ENCODE assay signal across 16 cellular contexts in genomic region chr3:38140326-38141172, GRCh38. TPM values are rescaled to one million over a fixed set of nuclear protein-coding genes. Genes with fewer than 3 reads are reported as not detected.
DNase-seq lines count a peak whose midpoint lies in the region; ATAC-seq, FAIRE-seq and TF ChIP-seq lines count a peak whose summit lies in the region.
"Had no signal": no experiment of that assay in that cellular context is flagged by ENCODE, and none has a peak within 500 bp of the region (broad histone marks: within the 10 kb centered on the region; RNA-seq: fewer than 3 reads in every experiment).

No MANE protein-coding gene starts in this region.

- WGBS in HepG2 (ENCODE audit: low lambda C conversion rate): 99% methylated on average over 9 of the region's 13 CpGs
- 95 to 97% (median 96%) methylated on average over 11 to 13 of the region's 13 CpGs for WGBS in stomach, 5 donors
- 97% methylated on average over 12 of the region's 13 CpGs; no CpG with 5 or more reads in 1 of the 2 donors for WGBS in transverse colon (ENCODE audit: low coverage in 1 of 2), 2 donors

- no peaks in the 10 kb centered on the region; a peak in 1 of 5 replicates for H3K27me3 ChIP-seq in HepG2 (ENCODE audit: control insufficient read depth in 1 of 2, insufficient read depth in 2 of 2, low read length in 2 of 2)
- no peaks in the 10 kb centered on the region for H3K27me3 ChIP-seq in stomach
- no peaks in the 10 kb centered on the region for H3K27me3 ChIP-seq in transverse colon
- H3K27me3 ChIP-seq: gastroesophageal sphincter had no signal

- H3K4me3 Mint-ChIP-seq in activated CD8-positive, alpha-beta T cell treated with anti-CD3 and anti-CD28 coated beads, Interleukin-2, amount 10 ng/mL, durations not matched to agents 7 days and 5 days: peak overlapping the region; percentile 86

- peak; percentile 55 for DNase-seq in activated effector memory CD4-positive, alpha-beta T cell treated with anti-CD3 and anti-CD28 coated beads, Interleukin-2, amount 50 U/mL, for 16 hours
- no peak for DNase-seq in activated effector memory CD4-positive, alpha-beta T cell treated with Interleukin-2 at 50 U/mL for 16 hours
- no peak for DNase-seq in activated CD8-positive, alpha-beta T cell treated with anti-CD3 and anti-CD28 coated beads, Interleukin-2, amount 10 ng/mL, durations not matched to agents 7 days and 5 days
- no peak for DNase-seq in HepG2 (ENCODE audit: low spot score)
- peak; percentile 21 for DNase-seq in stomach
- DNase-seq in transverse colon: no peak
- DNase-seq in iPS-NIHi11 (ENCODE audit: low spot score): no peak
- no peak for DNase-seq in NCI-H748 (lab: John Stamatoyannopoulos, UW; ENCODE audit: unreplicated experiment)
- DNase-seq: GF-D8; GOT3; left ventricle myocardium superior; NCI-H2171; RPMI8226; stimulated activated CD4-positive, alpha-beta T cell treated with anti-CD3 and anti-CD28 coated beads, Interleukin-2, amount 100 ng/mL, for 48 hours had no signal

- no peak overlapping the region for H2AFZ ChIP-seq in HepG2 (ENCODE audit: low read length)

- in situ Hi-C loops in HepG2 (cut with HindIII; ENCODE audit: extremely low pct_ligation_motif_present, low pct_unique_long_range_greater_than_20kb) (loop anchor here (25.0 kb wide), 1 partner anchor 322 kb away; the partner anchor contains the start of gene ACVR2B), transverse colon (cut with MboI; ENCODE audit: low pct_ligation_motif_present in 1 of 4, low pct_unique_long_range_greater_than_20kb in 1 of 4, low sequenced_read_pairs in 3 of 4) (loop anchor here in 2 of 4 donors (25.0 kb wide), 2 partner anchors 322 to 347 kb away; partner anchors contain the start of genes ACVR2B (in 1 of the 2) and EXOG (in 1 of the 2))

- H3K27ac ChIP-seq in HepG2 (ENCODE audit: extremely low read length, insufficient read depth, low read length): no peak overlapping the region
- H3K27ac ChIP-seq in stomach: no peak overlapping the region
- no peak overlapping the region for H3K27ac ChIP-seq in transverse colon
- H3K27ac ChIP-seq: gastroesophageal sphincter had no signal

- H3K36me3 ChIP-seq in HepG2 (replicated peaks in 1 of 2; ENCODE audit: control insufficient read depth in 1 of 2, insufficient read depth in 2 of 2, low read length in 2 of 2): peaks cover 2 to 18% of the 10 kb centered on the region in 2 experiments; a peak in 3 of 5 replicates
- H3K36me3 ChIP-seq in stomach: peaks cover 15 to 25% (median 23%) of the 10 kb centered on the region in 4 donors
- H3K36me3 ChIP-seq in transverse colon: peaks cover 0 to 9% (median 3%) of the 10 kb centered on the region in 4 donors

- peaks cover 44% of the 10 kb centered on the region for H3K4me1 Mint-ChIP-seq in activated CD8-positive, alpha-beta T cell treated with anti-CD3 and anti-CD28 coated beads, Interleukin-2, amount 10 ng/mL, durations not matched to agents 7 days and 5 days (ENCODE audit: low read depth)

- TF ChIP-seq RAD21 in HepG2 (CRISPR knock-in tag; IDR thresholded peaks at IDR 0.05): no peak

- BruUV-seq in HepG2 (replicated peaks; lab: Mats Ljungman, UMichigan): no TSS peak

- H3K9me3 ChIP-seq in HepG2 (ENCODE audit: low read length) (no peaks in the 10 kb centered on the region), stomach (no peaks in the 10 kb centered on the region), transverse colon (no peaks in the 10 kb centered on the region)
- H3K9me3 ChIP-seq: gastroesophageal sphincter had no signal

- peaks cover 37% of the 10 kb centered on the region for H3K79me2 ChIP-seq in HepG2 (ENCODE audit: insufficient read depth, low read length)

- no peaks in the 10 kb centered on the region for H4K20me1 ChIP-seq in HepG2 (ENCODE audit: insufficient read depth, low read length)

- no peak for FAIRE-seq in HepG2 (lab: Jason Lieb, UNC)

- H3K4me3 ChIP-seq in HepG2 (replicated peaks in 1 of 3; ENCODE audit: insufficient read depth in 1 of 3, low read depth in 2 of 3, low read length in 3 of 3) (no peak overlapping the region), stomach (peak overlapping the region in 2 of 4 donors; percentile 77 to 99), transverse colon (no peak overlapping the region)

- TF ChIP-seq CTCF in HepG2 (CRISPR knock-in tag; IDR thresholded peaks at IDR 0.05) (peak; percentile 22; the same call in 1 of the 2 replicates), stomach (IDR thresholded peaks at IDR 0.05) (no peak), transverse colon (IDR thresholded peaks at IDR 0.05) (no peak)

- POLR2A ChIA-PET in activated CD8-positive, alpha-beta T cell treated with anti-CD3 and anti-CD28 coated beads, Interleukin-2, amount 10 ng/mL, durations not matched to agents 7 days and 5 days (lab: Charles Lee): interaction anchor here (1.1 to 7.5 kb wide), 2 partner anchors 14 to 24 kb away, joined by 5 to 153 read pairs; partner anchors contain the start of gene OXSR1
- POLR2A ChIA-PET in HepG2 (lab: Yijun Ruan, JAX): interaction anchor here (5.3 to 7.0 kb wide), 2 partner anchors 21 to 25 kb away, joined by 64 to 179 read pairs; partner anchors contain the start of gene OXSR1

- no peaks in the 10 kb centered on the region for H3K27me3 Mint-ChIP-seq in activated CD8-positive, alpha-beta T cell treated with anti-CD3 and anti-CD28 coated beads, Interleukin-2, amount 10 ng/mL, durations not matched to agents 7 days and 5 days (ENCODE audit: low read depth)
- H3K27me3 Mint-ChIP-seq: progenitor cell of endocrine pancreas had no signal

- no peak overlapping the region for H3K27ac Mint-ChIP-seq in activated CD8-positive, alpha-beta T cell treated with anti-CD3 and anti-CD28 coated beads, Interleukin-2, amount 10 ng/mL, durations not matched to agents 7 days and 5 days
- H3K27ac Mint-ChIP-seq: progenitor cell of endocrine pancreas had no signal

- TF ChIP-seq POLR2A in HepG2 (IDR thresholded peaks at IDR 0.05; ENCODE audit: insufficient read depth in 1 of 2, low read depth in 2 of 2, low read length in 2 of 2): no peak
- TF ChIP-seq POLR2A in stomach (IDR thresholded peaks at IDR 0.05): no peak
- TF ChIP-seq POLR2A in transverse colon (IDR thresholded peaks at IDR 0.05): no peak

- H3K9me3 Mint-ChIP-seq in activated CD8-positive, alpha-beta T cell treated with anti-CD3 and anti-CD28 coated beads, Interleukin-2, amount 10 ng/mL, durations not matched to agents 7 days and 5 days (ENCODE audit: insufficient read depth): no peaks in the 10 kb centered on the region

- 0 out of 2 replicates have a peak overlapping the region, but pooled peaks have one; percentile 85 for H3K9ac ChIP-seq in HepG2 (ENCODE audit: insufficient read depth, low read depth, low read length)

- CTCF ChIA-PET in activated CD8-positive, alpha-beta T cell treated with anti-CD3 and anti-CD28 coated beads, Interleukin-2, amount 10 ng/mL, durations not matched to agents 7 days and 5 days (lab: Charles Lee): interaction anchor here (0.9 to 5.1 kb wide), 3 partner anchors 23 to 340 kb away, joined by 3 to 30 read pairs (median 5); partner anchors contain the start of gene OXSR1
- CTCF ChIA-PET in HepG2 (lab: Yijun Ruan, JAX; ENCODE audit: low intra/inter-chr PET ratio, low total read pairs): no interaction called here

- H3K4me1 ChIP-seq in HepG2 (ENCODE audit: insufficient read depth, low read length): peaks cover 23% of the 10 kb centered on the region
- H3K4me1 ChIP-seq in stomach: peaks cover 23 to 41% (median 33%) of the 10 kb centered on the region in 4 donors
- H3K4me1 ChIP-seq in transverse colon: peaks cover 15 to 29% (median 25%) of the 10 kb centered on the region in 4 donors

- no peak for ATAC-seq in activated CD8-positive, alpha-beta T cell treated with anti-CD3 and anti-CD28 coated beads, Interleukin-2, amount 10 ng/mL, durations not matched to agents 7 days and 5 days
- ATAC-seq in HepG2: no peak
- ATAC-seq: gastroesophageal sphincter, left ventricle myocardium superior had no signal

- intact Hi-C loops in HepG2 (cut with micrococcal nuclease; ENCODE audit: unreplicated experiment): no loop called here
- intact Hi-C loops in stomach (cut with DNase I; ENCODE audit: low total_unique reads): loop anchor here (10.0 kb wide), 1 partner anchor 106 kb away; the partner anchor contains the start of gene DLEC1
- intact Hi-C loops in transverse colon (cut with DNase I; ENCODE audit: low total_unique reads): no loop called here

- peaks cover 40% of the 10 kb centered on the region for H3K36me3 Mint-ChIP-seq in activated CD8-positive, alpha-beta T cell treated with anti-CD3 and anti-CD28 coated beads, Interleukin-2, amount 10 ng/mL, durations not matched to agents 7 days and 5 days (ENCODE audit: low read depth)

- no peak for TF ChIP-seq EP300 in HepG2 (IDR thresholded peaks at IDR 0.05; ENCODE audit: low read depth in 2 of 2, low read length in 2 of 2)
- TF ChIP-seq EP300 in HepG2 (CRISPR knock-in tag; IDR thresholded peaks at IDR 0.05; ENCODE audit: borderline replicate concordance): no peak
- no peak for TF ChIP-seq EP300 in stomach (IDR thresholded peaks at IDR 0.05)
- no peak for TF ChIP-seq EP300 in transverse colon (IDR thresholded peaks at IDR 0.05; ENCODE audit: low read depth)

- peak overlapping the region; percentile 98 for H3K4me2 ChIP-seq in HepG2 (ENCODE audit: low read depth, low read length)

RNA-seq across cellular contexts. Expression of gene MYD88, which starts 2.1 kb away (rescaled TPM):
- total RNA-seq in activated CD8-positive, alpha-beta T cell treated with anti-CD3 and anti-CD28 coated beads, Interleukin-2, amount 10 ng/mL, durations not matched to agents 7 days and 5 days: 10 to 100 TPM; 72.5 to 78.6 TPM
- 7.6 and 14.5 TPM in 2 replicates for total RNA-seq in HepG2 (2016; rRNA removed; fragmentation: Illumina TruSeq; extraction: Trizol)
- total RNA-seq in HepG2 (2016; cell fraction: cytosol; rRNA removed; fragmentation: Illumina TruSeq; extraction: Trizol; ENCODE audit: low read depth): 2.5 and 3.5 TPM in 2 replicates
- 7.2 and 14.6 TPM in 2 replicates for total RNA-seq in HepG2 (2016; cell fraction: insoluble cytoplasmic fraction; rRNA removed; fragmentation: Illumina TruSeq; extraction: Trizol)
- 6.0 and 6.5 TPM in 2 replicates for total RNA-seq in HepG2 (2016; cell fraction: membrane; rRNA removed; fragmentation: Illumina TruSeq; extraction: Trizol)
- 9.8 and 11.0 TPM in 2 replicates for total RNA-seq in HepG2 (2016; cell fraction: nucleus; rRNA removed; fragmentation: Illumina TruSeq; extraction: Trizol)
- polyA plus RNA-seq in HepG2 (2011; rRNA removed): 32.7 and 36.6 TPM in 2 replicates
- 31.0 and 32.2 TPM in 2 replicates for polyA plus RNA-seq in HepG2 (2011; cell fraction: cytosol; rRNA removed)
- 53.7 and 60.9 TPM in 2 replicates for polyA plus RNA-seq in HepG2 (2011; cell fraction: nucleus; rRNA removed)
- 19.9 and 22.6 TPM in 2 replicates for polyA plus RNA-seq in HepG2 (2012)
- polyA plus RNA-seq in HepG2 (2016; cell fraction: cytosol; fragmentation: Illumina TruSeq; extraction: Trizol; ENCODE audit: low read depth): 2.8 and 2.9 TPM in 2 replicates
- 51.1 and 57.2 TPM in 2 replicates for polyA plus RNA-seq in HepG2 (2016; cell fraction: insoluble cytoplasmic fraction; fragmentation: Illumina TruSeq; extraction: Trizol; ENCODE audit: low read depth)
- 9.0 and 9.6 TPM in 2 replicates for polyA plus RNA-seq in HepG2 (2016; cell fraction: membrane; fragmentation: Illumina TruSeq; extraction: Trizol; ENCODE audit: low read depth)
- polyA plus RNA-seq in HepG2 (2016; cell fraction: nucleus; fragmentation: Illumina TruSeq; extraction: Trizol; ENCODE audit: insufficient read depth, low read depth): 48.1 and 53.6 TPM in 2 replicates
- 15.6 and 54.6 TPM in 2 replicates for polyA minus RNA-seq in HepG2 (2011; rRNA and poly(A)+ RNA removed; ENCODE audit: low replicate concordance)
- 19.7 and 21.8 TPM in 2 replicates for polyA minus RNA-seq in HepG2 (2011; cell fraction: cytosol; rRNA and poly(A)+ RNA removed)
- 13.9 and 15.8 TPM in 2 replicates for polyA minus RNA-seq in HepG2 (2011; cell fraction: nucleus; rRNA and poly(A)+ RNA removed)
- total RNA-seq in stomach: 10 to 100 TPM in 4 of 5 donors, 1 to 10 TPM in 1; 9.0 to 67.8 (median 37.5) TPM
- polyA plus RNA-seq in stomach: 10 to 100 TPM; 23.0 to 42.5 (median 26.3) TPM
- 10 to 100 TPM; 49.0 to 82.2 (median 76.5) TPM for total RNA-seq in transverse colon

RNA-seq across cellular contexts. Expression of gene ACAA1, which starts 3.6 kb away (rescaled TPM):
- total RNA-seq in activated CD8-positive, alpha-beta T cell treated with anti-CD3 and anti-CD28 coated beads, Interleukin-2, amount 10 ng/mL, durations not matched to agents 7 days and 5 days: 100 to 1,000 TPM in 1 of 2 experiments, 10 to 100 TPM in 1; 99.7 to 104 TPM
- total RNA-seq in HepG2 (2016; rRNA removed; fragmentation: Illumina TruSeq; extraction: Trizol): 60.8 and 107 TPM in 2 replicates
- 27.5 and 27.8 TPM in 2 replicates for total RNA-seq in HepG2 (2016; cell fraction: cytosol; rRNA removed; fragmentation: Illumina TruSeq; extraction: Trizol; ENCODE audit: low read depth)
- 63.4 and 105 TPM in 2 replicates for total RNA-seq in HepG2 (2016; cell fraction: insoluble cytoplasmic fraction; rRNA removed; fragmentation: Illumina TruSeq; extraction: Trizol)
- total RNA-seq in HepG2 (2016; cell fraction: membrane; rRNA removed; fragmentation: Illumina TruSeq; extraction: Trizol): 52.7 and 55.5 TPM in 2 replicates
- total RNA-seq in HepG2 (2016; cell fraction: nucleus; rRNA removed; fragmentation: Illumina TruSeq; extraction: Trizol): 75.4 and 87.9 TPM in 2 replicates
- polyA plus RNA-seq in HepG2 (2011; rRNA removed): 188 and 221 TPM in 2 replicates
- polyA plus RNA-seq in HepG2 (2011; cell fraction: cytosol; rRNA removed): 169 and 202 TPM in 2 replicates
- 588 and 662 TPM in 2 replicates for polyA plus RNA-seq in HepG2 (2011; cell fraction: nucleus; rRNA removed)
- 125 and 170 TPM in 2 replicates for polyA plus RNA-seq in HepG2 (2012)
- 44.3 and 47.9 TPM in 2 replicates for polyA plus RNA-seq in HepG2 (2016; cell fraction: cytosol; fragmentation: Illumina TruSeq; extraction: Trizol; ENCODE audit: low read depth)
- polyA plus RNA-seq in HepG2 (2016; cell fraction: insoluble cytoplasmic fraction; fragmentation: Illumina TruSeq; extraction: Trizol; ENCODE audit: low read depth): 240 and 247 TPM in 2 replicates
- polyA plus RNA-seq in HepG2 (2016; cell fraction: membrane; fragmentation: Illumina TruSeq; extraction: Trizol; ENCODE audit: low read depth): 62.9 and 66.6 TPM in 2 replicates
- 290 and 311 TPM in 2 replicates for polyA plus RNA-seq in HepG2 (2016; cell fraction: nucleus; fragmentation: Illumina TruSeq; extraction: Trizol; ENCODE audit: insufficient read depth, low read depth)
- polyA minus RNA-seq in HepG2 (2011; rRNA and poly(A)+ RNA removed; ENCODE audit: low replicate concordance): 57.0 and 213 TPM in 2 replicates
- 80.2 and 80.3 TPM in 2 replicates for polyA minus RNA-seq in HepG2 (2011; cell fraction: cytosol; rRNA and poly(A)+ RNA removed)
- polyA minus RNA-seq in HepG2 (2011; cell fraction: nucleus; rRNA and poly(A)+ RNA removed): 241 and 244 TPM in 2 replicates
- 100 to 1,000 TPM in 2 of 5 donors, 10 to 100 TPM in 3; 44.2 to 249 (median 80.4) TPM for total RNA-seq in stomach
- polyA plus RNA-seq in stomach: 10 to 100 TPM; 60.9 to 79.1 (median 72.2) TPM
- 100 to 1,000 TPM; 123 to 278 (median 204) TPM for total RNA-seq in transverse colon

RNA-seq across cellular contexts. Expression of gene OXSR1, which starts 24.8 kb away (rescaled TPM):
- total RNA-seq in activated CD8-positive, alpha-beta T cell treated with anti-CD3 and anti-CD28 coated beads, Interleukin-2, amount 10 ng/mL, durations not matched to agents 7 days and 5 days: 10 to 100 TPM; 56.9 to 60.3 TPM
- total RNA-seq in HepG2 (2016; rRNA removed; fragmentation: Illumina TruSeq; extraction: Trizol) (32.6 and 41.1 TPM in 2 replicates), stomach (10 to 100 TPM in 4 of 5 donors, 1 to 10 TPM in 1; 7.0 to 49.9 (median 27.5) TPM), transverse colon (10 to 100 TPM; 35.9 to 47.9 (median 43.5) TPM)
- total RNA-seq in HepG2 (2016; cell fraction: cytosol; rRNA removed; fragmentation: Illumina TruSeq; extraction: Trizol; ENCODE audit: low read depth): 7.6 TPM in 2 replicates
- 32.9 and 39.8 TPM in 2 replicates for total RNA-seq in HepG2 (2016; cell fraction: insoluble cytoplasmic fraction; rRNA removed; fragmentation: Illumina TruSeq; extraction: Trizol)
- 12.8 and 14.5 TPM in 2 replicates for total RNA-seq in HepG2 (2016; cell fraction: membrane; rRNA removed; fragmentation: Illumina TruSeq; extraction: Trizol)
- total RNA-seq in HepG2 (2016; cell fraction: nucleus; rRNA removed; fragmentation: Illumina TruSeq; extraction: Trizol): 30.2 and 32.6 TPM in 2 replicates
- polyA plus RNA-seq in HepG2 (2011; rRNA removed) (25.9 and 27.4 TPM in 2 replicates), stomach (10 to 100 TPM in 2 of 3 donors, 1 to 10 TPM in 1; 9.9 to 14.5 (median 11.2) TPM)
- polyA plus RNA-seq in HepG2 (2011; cell fraction: cytosol; rRNA removed): 18.5 and 23.3 TPM in 2 replicates
- 19.5 and 22.8 TPM in 2 replicates for polyA plus RNA-seq in HepG2 (2011; cell fraction: nucleus; rRNA removed)
- 23.1 and 31.4 TPM in 2 replicates for polyA plus RNA-seq in HepG2 (2012)
- 1.5 and 1.6 TPM in 2 replicates for polyA plus RNA-seq in HepG2 (2016; cell fraction: cytosol; fragmentation: Illumina TruSeq; extraction: Trizol; ENCODE audit: low read depth)
- 33.9 and 36.3 TPM in 2 replicates for polyA plus RNA-seq in HepG2 (2016; cell fraction: insoluble cytoplasmic fraction; fragmentation: Illumina TruSeq; extraction: Trizol; ENCODE audit: low read depth)
- polyA plus RNA-seq in HepG2 (2016; cell fraction: membrane; fragmentation: Illumina TruSeq; extraction: Trizol; ENCODE audit: low read depth): 5.4 and 5.9 TPM in 2 replicates
- polyA plus RNA-seq in HepG2 (2016; cell fraction: nucleus; fragmentation: Illumina TruSeq; extraction: Trizol; ENCODE audit: insufficient read depth, low read depth): 31.5 and 34.6 TPM in 2 replicates
- polyA minus RNA-seq in HepG2 (2011; rRNA and poly(A)+ RNA removed; ENCODE audit: low replicate concordance): 36.3 and 49.0 TPM in 2 replicates
- 26.2 and 26.9 TPM in 2 replicates for polyA minus RNA-seq in HepG2 (2011; cell fraction: cytosol; rRNA and poly(A)+ RNA removed)
- 37.9 and 47.6 TPM in 2 replicates for polyA minus RNA-seq in HepG2 (2011; cell fraction: nucleus; rRNA and poly(A)+ RNA removed)

Comparison
In these comparisons a context has a peak if more than half of its experiments do, and no peak if none do; other contexts are left out.
1. DNase-seq: peak in activated effector memory CD4-positive, alpha-beta T cell treated with anti-CD3 and anti-CD28 coated beads, Interleukin-2, amount 50 U/mL, for 16 hours (single experiment) and stomach (single experiment); none in activated effector memory CD4-positive, alpha-beta T cell treated with Interleukin-2 at 50 U/mL for 16 hours (single experiment), activated CD8-positive, alpha-beta T cell treated with anti-CD3 and anti-CD28 coated beads, Interleukin-2, amount 10 ng/mL, durations not matched to agents 7 days and 5 days (single experiment), HepG2 (single experiment), transverse colon (single experiment), iPS-NIHi11 (single experiment) and NCI-H748 (single experiment).